In the genomic region with DNA sequence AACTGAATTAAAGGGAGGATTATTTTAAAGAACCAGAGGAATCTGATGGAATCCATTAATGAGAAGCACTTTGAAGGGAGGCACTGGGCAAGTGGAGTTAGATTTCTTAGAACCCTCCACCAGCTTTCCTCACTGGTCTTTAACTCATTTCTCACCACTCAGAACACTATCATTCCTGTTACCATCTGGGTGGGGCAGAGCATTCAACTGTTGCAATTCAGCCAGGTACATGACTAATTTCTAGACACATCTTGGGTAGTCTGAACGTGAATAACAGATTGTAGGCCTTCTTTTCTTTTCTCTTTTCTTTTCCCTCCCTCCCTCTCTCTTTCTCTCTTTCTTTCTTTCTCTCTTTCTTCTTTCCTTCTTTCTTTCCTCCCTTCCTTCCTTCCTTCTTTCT, we compare ENCODE assay signal across 24 cellular contexts. TPM values are rescaled to one million over a fixed set of nuclear protein-coding genes. Genes with fewer than 3 reads are reported as not detected.
A peak's percentile ranks its signal among the peaks of the same experiment; 100 is the strongest.
DNase-seq lines count a peak whose midpoint lies in the region; ATAC-seq, FAIRE-seq and TF ChIP-seq lines count a peak whose summit lies in the region.
"Had no signal": no experiment of that assay in that cellular context is flagged by ENCODE, and none has a peak within 500 bp of the region (broad histone marks: within the 10 kb centered on the region; RNA-seq: fewer than 3 reads in every experiment).

No MANE protein-coding gene starts in this region.

- no peaks in the 10 kb centered on the region for H3K9me1 ChIP-seq in keratinocyte (ENCODE audit: control insufficient read depth, extremely low read depth, insufficient read depth, low read length)

- peaks cover 17% of the 10 kb centered on the region for H3K4me1 Mint-ChIP-seq in MCF 10A (ENCODE audit: insufficient read depth, unreplicated experiment)
- H3K4me1 Mint-ChIP-seq: CD14-positive monocyte; CD8-positive, alpha-beta memory T cell; GM23338 had no signal

- H3K9me3 Mint-ChIP-seq in MCF 10A (ENCODE audit: unreplicated experiment): peaks cover 16% of the 10 kb centered on the region

- no peaks in the 10 kb centered on the region for H3K4me1 ChIP-seq in breast epithelium
- peaks cover 14% of the 10 kb centered on the region for H3K4me1 ChIP-seq in keratinocyte (ENCODE audit: control insufficient read depth, extremely low read depth, insufficient read depth, low read length)
- H3K4me1 ChIP-seq in psoas muscle: no peaks in the 10 kb centered on the region
- H3K4me1 ChIP-seq: BE2C had no signal

- no peaks in the 10 kb centered on the region for H3K27me3 ChIP-seq in breast epithelium
- no peaks in the 10 kb centered on the region for H3K27me3 ChIP-seq in keratinocyte (ENCODE audit: control insufficient read depth, extremely low read depth, insufficient read depth, low read length)
- no peaks in the 10 kb centered on the region for H3K27me3 ChIP-seq in psoas muscle (ENCODE audit: insufficient read depth in 3 of 3, low read length in 2 of 3)
- H3K27me3 ChIP-seq: BE2C; BLaER1 treated with 17β-estradiol and CSF1 and Interleukin-3, amounts not matched to agents 10 nM and 100 nM had no signal

- TF ChIP-seq CTCF in MCF 10A (IDR thresholded peaks at IDR 0.05; ENCODE audit: unreplicated experiment): no peak
- TF ChIP-seq CTCF in breast epithelium (IDR thresholded peaks at IDR 0.05): no peak
- no peak for TF ChIP-seq CTCF in epithelial cell of esophagus (IDR thresholded peaks at IDR 0.05; ENCODE audit: insufficient read depth, low read depth, low read length, missing control alignments)
- no peak for TF ChIP-seq CTCF in keratinocyte (optimal IDR thresholded peaks at IDR 0.05 in 1 of 3, IDR thresholded peaks at IDR 0.05 in 1 of 3, conservative IDR thresholded peaks at IDR 0.05 in 1 of 3; ENCODE audit: extremely low read depth in 1 of 3, insufficient read depth in 2 of 3, low read length in 3 of 3)
- TF ChIP-seq CTCF in psoas muscle (IDR thresholded peaks at IDR 0.05): no peak

- peak overlapping the region; percentile 0 for H3K4me2 ChIP-seq in keratinocyte (ENCODE audit: control insufficient read depth, extremely low read depth, insufficient read depth, low read depth, low read length)
- H3K4me2 ChIP-seq: BLaER1 treated with 17β-estradiol and CSF1 and Interleukin-3, amounts not matched to agents 10 nM and 100 nM; GM23338 had no signal

- no peaks in the 10 kb centered on the region for H4K20me1 ChIP-seq in keratinocyte (ENCODE audit: control insufficient read depth, extremely low read depth, insufficient read depth, low read length)
- H4K20me1 ChIP-seq: BLaER1 treated with 17β-estradiol and CSF1 and Interleukin-3, amounts not matched to agents 10 nM and 100 nM had no signal

- WGBS in psoas muscle, 3 donors: 73 to 89% (median 83%) methylated on average over 1 of the region's 1 CpG

- DNase-seq in MCF 10A (ENCODE audit: unreplicated experiment): peak; percentile 40
- DNase-seq in breast epithelium (ENCODE audit: low spot score in 2 of 2): no peak
- DNase-seq in epithelial cell of esophagus (ENCODE audit: low read depth): peak; percentile 79
- no peak for DNase-seq in keratinocyte (ENCODE audit: low read depth, low spot score)
- DNase-seq in psoas muscle: no peak
- DNase-seq: AML-193; BE2C; CD4-positive, alpha-beta T cell; CD8-positive, alpha-beta memory T cell; DMS 273 treated with DMSO at 0.1 percent for 48 hours; DMS79; EL; GDM1; H9 had no signal

- no peak overlapping the region for H3K9ac ChIP-seq in keratinocyte (ENCODE audit: control insufficient read depth, extremely low read depth, insufficient read depth, low read length)
- H3K9ac ChIP-seq: BLaER1 treated with 17β-estradiol and CSF1 and Interleukin-3, amounts not matched to agents 10 nM and 100 nM had no signal

- no peak overlapping the region for H3K4me3 Mint-ChIP-seq in MCF 10A (ENCODE audit: unreplicated experiment)
- H3K4me3 Mint-ChIP-seq: CD14-positive monocyte; CD4-positive, alpha-beta T cell; CD8-positive, alpha-beta memory T cell; GM23338; H9 had no signal

- no peak overlapping the region for H3K27ac ChIP-seq in breast epithelium
- no peak overlapping the region for H3K27ac ChIP-seq in keratinocyte (ENCODE audit: control insufficient read depth, insufficient read depth, low read length)
- no peak overlapping the region for H3K27ac ChIP-seq in psoas muscle
- H3K27ac ChIP-seq: 22Rv1; BLaER1 treated with 17β-estradiol and CSF1 and Interleukin-3, amounts not matched to agents 10 nM and 100 nM had no signal

- no peaks in the 10 kb centered on the region for H3K36me3 Mint-ChIP-seq in MCF 10A (ENCODE audit: insufficient read depth, unreplicated experiment)
- H3K36me3 Mint-ChIP-seq: CD14-positive monocyte; CD8-positive, alpha-beta memory T cell had no signal

- dilution Hi-C loops in keratinocyte (cut with MboI; ENCODE audit: extremely low pct_ligation_motif_present, low sequenced_read_pairs): no loop called here

- no peaks in the 10 kb centered on the region for H3K36me3 ChIP-seq in breast epithelium
- no peaks in the 10 kb centered on the region for H3K36me3 ChIP-seq in keratinocyte (ENCODE audit: control insufficient read depth in 2 of 2, extremely low read depth in 1 of 2, insufficient read depth in 2 of 2, low read length in 2 of 2)
- no peaks in the 10 kb centered on the region for H3K36me3 ChIP-seq in psoas muscle (ENCODE audit: insufficient read depth in 1 of 2, low read depth in 1 of 2)
- H3K36me3 ChIP-seq: BE2C; BLaER1 treated with 17β-estradiol and CSF1 and Interleukin-3, amounts not matched to agents 10 nM and 100 nM had no signal

- intact Hi-C loops in MCF 10A (cut with micrococcal nuclease) (no loop called here), breast epithelium (cut with DNase I; ENCODE audit: low total_unique reads) (no loop called here), psoas muscle (cut with DNase I) (no loop called here)

- no peak for TF ChIP-seq POLR2A in breast epithelium (IDR thresholded peaks at IDR 0.05)

- H3K27me3 Mint-ChIP-seq in MCF 10A (ENCODE audit: insufficient read depth, unreplicated experiment): no peaks in the 10 kb centered on the region

- POLR2A ChIA-PET in MCF 10A (lab: Yijun Ruan, JAX): interaction anchor here (0.9 kb wide), 1 partner anchor 33 kb away, joined by 3 read pairs; no protein-coding TSS in a partner anchor

- peak; percentile 96 for FAIRE-seq in keratinocyte (lab: Jason Lieb, UNC)
- FAIRE-seq: A204.1, D721Med, GM12878, GM19239 had no signal

- no peak overlapping the region for H2AFZ ChIP-seq in keratinocyte (ENCODE audit: control insufficient read depth, low read length)
- H2AFZ ChIP-seq: GM23338 had no signal

- H3K4me3 ChIP-seq in breast epithelium (no peak overlapping the region), epithelial cell of esophagus (ENCODE audit: low read length) (no peak overlapping the region), keratinocyte (ENCODE audit: control insufficient read depth in 2 of 3, extremely low read depth in 1 of 3, insufficient read depth in 2 of 3, low read depth in 1 of 3, low read length in 3 of 3) (no peak overlapping the region), psoas muscle (no peak overlapping the region)
- H3K4me3 ChIP-seq: BLaER1 treated with 17β-estradiol and CSF1 and Interleukin-3, amounts not matched to agents 10 nM and 100 nM; GM12878; GM23338 had no signal

- no TSS peak for BruUV-seq in MCF 10A (replicated peaks; lab: Mats Ljungman, UMichigan)

- H3K79me2 ChIP-seq in keratinocyte (ENCODE audit: control insufficient read depth, insufficient read depth, low read length): no peaks in the 10 kb centered on the region

- H3K9me3 ChIP-seq in breast epithelium: no peaks in the 10 kb centered on the region
- no peaks in the 10 kb centered on the region for H3K9me3 ChIP-seq in keratinocyte (ENCODE audit: control insufficient read depth, low read depth, low read length)
- no peaks in the 10 kb centered on the region for H3K9me3 ChIP-seq in psoas muscle
- H3K9me3 ChIP-seq: BE2C had no signal

- CTCF ChIA-PET in MCF 10A (lab: Yijun Ruan, JAX): interaction anchor here (0.6 to 4.8 kb wide), 4 partner anchors 33 to 128 kb away, joined by 3 to 77 read pairs (median 10); no protein-coding TSS in a partner anchor

- H3K27ac Mint-ChIP-seq in MCF 10A (ENCODE audit: low read depth, unreplicated experiment): no peak overlapping the region
- H3K27ac Mint-ChIP-seq: CD14-positive monocyte; CD4-positive, alpha-beta T cell; CD8-positive, alpha-beta memory T cell; GM23338; H9 had no signal

- ATAC-seq in HG03135 (IDR thresholded peaks at IDR 0.05; ENCODE audit: unreplicated experiment): no peak
- ATAC-seq in psoas muscle: no peak
- ATAC-seq: GM12878, GM23338, HCT116 had no signal

RNA-seq across cellular contexts. Expression of a gene that starts 15.5 kb away (rescaled TPM):
- total RNA-seq in MCF 10A (2022) (0.25 and 0.35 TPM in 2 replicates), breast epithelium (not detected), psoas muscle (under 1 TPM in 3 of 4 donors, not detected in 1; 0.17 to 0.77 (median 0.54) TPM)
- polyA plus RNA-seq in keratinocyte (81.5 to 158 TPM (median 107 TPM) in 3 replicates), psoas muscle (1 to 10 TPM in 1 of 3 donors, under 1 TPM in 2; 0.03 to 4.7 (median 0.25) TPM)
- 8.7 TPM for polyA plus RNA-seq in keratinocyte (2011; ENCODE audit: low read depth)
- polyA plus RNA-seq in keratinocyte (2011; cell fraction: cytosol; rRNA removed): 24.4 and 29.6 TPM in 2 replicates
- polyA plus RNA-seq in keratinocyte (2011; cell fraction: nucleus; rRNA removed): 121 and 131 TPM in 2 replicates
- 14.7 and 75.0 TPM in 2 replicates for polyA plus RNA-seq in keratinocyte (2012; ENCODE audit: low replicate concordance)
- 29.2 to 105 TPM (median 63.0 TPM) in 3 replicates for polyA minus RNA-seq in keratinocyte
- polyA minus RNA-seq in keratinocyte (2011; cell fraction: cytosol; rRNA and poly(A)+ RNA removed): 20.9 TPM
- 46.0 and 86.9 TPM in 2 replicates for polyA minus RNA-seq in keratinocyte (2011; cell fraction: nucleus; rRNA and poly(A)+ RNA removed)
- total RNA-seq: CD4-positive, alpha-beta T cell; CD8-positive, alpha-beta memory T cell; GM12878; GM23338; H9 had no signal
- polyA plus RNA-seq: CD14-positive monocyte; CD8-positive, alpha-beta memory T cell; GM12878; GM23338 had no signal

RNA-seq across cellular contexts. Expression of a gene that starts 29.9 kb away (rescaled TPM):
- 0.19 TPM in 1 of 2 replicates, not detected in the other for total RNA-seq in MCF 10A (2022)
- 10 to 100 TPM; 11.0 to 63.4 (median 23.9) TPM for total RNA-seq in breast epithelium
- polyA plus RNA-seq in keratinocyte: 2.4 to 35.1 TPM (median 8.3 TPM) in 3 replicates
- polyA plus RNA-seq in keratinocyte (2011; ENCODE audit: low read depth): 5.3 TPM
- 2.4 and 2.7 TPM in 2 replicates for polyA plus RNA-seq in keratinocyte (2011; cell fraction: cytosol; rRNA removed)
- 18.0 and 21.0 TPM in 2 replicates for polyA plus RNA-seq in keratinocyte (2011; cell fraction: nucleus; rRNA removed)
- polyA plus RNA-seq in keratinocyte (2012; ENCODE audit: low replicate concordance): 1.5 and 3.1 TPM in 2 replicates
- 3.3 to 14.3 TPM in 2 of 3 replicates, not detected in the other for polyA minus RNA-seq in keratinocyte
- polyA minus RNA-seq in keratinocyte (2011; cell fraction: cytosol; rRNA and poly(A)+ RNA removed): not detected
- 4.3 and 12.1 TPM in 2 replicates for polyA minus RNA-seq in keratinocyte (2011; cell fraction: nucleus; rRNA and poly(A)+ RNA removed)
- total RNA-seq in psoas muscle: 1 to 10 TPM in 2 of 4 donors, under 1 TPM in 2; 0.17 to 5.7 (median 0.94) TPM
- 1 to 10 TPM in 2 of 3 donors, under 1 TPM in 1; 0.68 to 7.3 (median 2.0) TPM for polyA plus RNA-seq in psoas muscle
- total RNA-seq: CD4-positive, alpha-beta T cell; CD8-positive, alpha-beta memory T cell; GM12878; GM23338; H9 had no signal
- polyA plus RNA-seq: CD14-positive monocyte; CD8-positive, alpha-beta memory T cell had no signal

RNA-seq across cellular contexts. Expression of a gene that starts 33.1 kb away (rescaled TPM):
- total RNA-seq in MCF 10A (2022): 0.29 and 0.75 TPM in 2 replicates
- total RNA-seq in breast epithelium: under 1 TPM in 1 of 3 donors, not detected in 2; 0.66 TPM
- 19.1 to 45.7 TPM (median 44.4 TPM) in 3 replicates for polyA plus RNA-seq in keratinocyte
- polyA plus RNA-seq in keratinocyte (2011; ENCODE audit: low read depth): 1.5 TPM
- polyA plus RNA-seq in keratinocyte (2011; cell fraction: cytosol; rRNA removed): 8.7 and 15.4 TPM in 2 replicates
- polyA plus RNA-seq in keratinocyte (2011; cell fraction: nucleus; rRNA removed): 69.5 and 76.6 TPM in 2 replicates
- polyA plus RNA-seq in keratinocyte (2012; ENCODE audit: low replicate concordance): 1.5 and 25.6 TPM in 2 replicates
- 5.1 to 16.0 TPM (median 6.3 TPM) in 3 replicates for polyA minus RNA-seq in keratinocyte
- polyA minus RNA-seq in keratinocyte (2011; cell fraction: cytosol; rRNA and poly(A)+ RNA removed): 10.0 TPM
- polyA minus RNA-seq in keratinocyte (2011; cell fraction: nucleus; rRNA and poly(A)+ RNA removed): 17.3 and 51.0 TPM in 2 replicates
- total RNA-seq in psoas muscle: not detected
- polyA plus RNA-seq in psoas muscle: under 1 TPM in 2 of 3 donors, not detected in 1; 0.14 to 0.17 TPM
- total RNA-seq: CD4-positive, alpha-beta T cell; CD8-positive, alpha-beta memory T cell; GM12878; H9 had no signal
- polyA plus RNA-seq: CD14-positive monocyte; CD8-positive, alpha-beta memory T cell; GM12878; GM23338 had no signal

Comparison
In these comparisons a context has a peak if more than half of its experiments do, and no peak if none do; other contexts are left out.
1. DNase-seq: peak in MCF 10A (single experiment) and epithelial cell of esophagus (single experiment); none in breast epithelium (0 of 2), keratinocyte (single experiment) and psoas muscle (0 of 2).